1 cellular context compared by ENCODE assay signal in the genomic region with DNA sequence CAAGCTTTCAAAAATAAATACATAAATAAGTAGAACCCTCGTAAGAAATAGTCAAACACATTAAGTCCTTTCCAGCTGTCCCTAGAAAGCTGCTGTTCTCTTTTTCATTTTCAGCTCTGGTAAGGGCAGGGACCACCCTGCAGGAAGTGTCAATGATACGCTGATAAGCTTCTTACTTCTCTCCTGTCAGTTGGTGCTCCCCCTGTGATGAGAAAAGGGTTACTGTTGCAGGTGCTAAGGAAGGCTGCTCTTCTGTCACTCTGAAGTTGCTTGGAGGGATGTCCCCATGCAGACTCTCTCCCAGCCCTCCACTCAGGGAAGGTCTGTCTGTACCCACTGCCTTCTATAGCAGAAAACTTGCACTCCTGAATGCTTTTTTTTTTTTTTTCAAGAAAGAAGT.
TF ChIP-seq lines count a peak whose summit lies in the region.

No MANE protein-coding gene starts in this region.

TF ChIP-seq in K562, 482 proteins besides CTCF, POLR2A, EP300 and RAD21 (continued from another document and continues in another):
- TF ChIP-seq GABPA (tag; conservative IDR thresholded peaks at IDR 0.05; ENCODE audit: low read depth), result no peak
- no peak for TF ChIP-seq ZC3H4 (CRISPR knock-in tag; IDR thresholded peaks at IDR 0.05; ENCODE audit: borderline replicate concordance)
- no peak for TF ChIP-seq SIRT6 (IDR thresholded peaks at IDR 0.05; ENCODE audit: low read depth, low read length)
- TF ChIP-seq, protein P1, sequence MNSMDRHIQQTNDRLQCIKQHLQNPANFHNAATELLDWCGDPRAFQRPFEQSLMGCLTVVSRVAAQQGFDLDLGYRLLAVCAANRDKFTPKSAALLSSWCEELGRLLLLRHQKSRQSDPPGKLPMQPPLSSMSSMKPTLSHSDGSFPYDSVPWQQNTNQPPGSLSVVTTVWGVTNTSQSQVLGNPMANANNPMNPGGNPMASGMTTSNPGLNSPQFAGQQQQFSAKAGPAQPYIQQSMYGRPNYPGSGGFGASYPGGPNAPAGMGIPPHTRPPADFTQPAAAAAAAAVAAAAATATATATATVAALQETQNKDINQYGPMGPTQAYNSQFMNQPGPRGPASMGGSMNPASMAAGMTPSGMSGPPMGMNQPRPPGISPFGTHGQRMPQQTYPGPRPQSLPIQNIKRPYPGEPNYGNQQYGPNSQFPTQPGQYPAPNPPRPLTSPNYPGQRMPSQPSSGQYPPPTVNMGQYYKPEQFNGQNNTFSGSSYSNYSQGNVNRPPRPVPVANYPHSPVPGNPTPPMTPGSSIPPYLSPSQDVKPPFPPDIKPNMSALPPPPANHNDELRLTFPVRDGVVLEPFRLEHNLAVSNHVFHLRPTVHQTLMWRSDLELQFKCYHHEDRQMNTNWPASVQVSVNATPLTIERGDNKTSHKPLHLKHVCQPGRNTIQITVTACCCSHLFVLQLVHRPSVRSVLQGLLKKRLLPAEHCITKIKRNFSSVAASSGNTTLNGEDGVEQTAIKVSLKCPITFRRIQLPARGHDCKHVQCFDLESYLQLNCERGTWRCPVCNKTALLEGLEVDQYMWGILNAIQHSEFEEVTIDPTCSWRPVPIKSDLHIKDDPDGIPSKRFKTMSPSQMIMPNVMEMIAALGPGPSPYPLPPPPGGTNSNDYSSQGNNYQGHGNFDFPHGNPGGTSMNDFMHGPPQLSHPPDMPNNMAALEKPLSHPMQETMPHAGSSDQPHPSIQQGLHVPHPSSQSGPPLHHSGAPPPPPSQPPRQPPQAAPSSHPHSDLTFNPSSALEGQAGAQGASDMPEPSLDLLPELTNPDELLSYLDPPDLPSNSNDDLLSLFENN (IDR thresholded peaks at IDR 0.05; ENCODE audit: low read depth in 2 of 2, low read length in 2 of 2), result no peak
- no peak for TF ChIP-seq ZNF347 (CRISPR knock-in tag; IDR thresholded peaks at IDR 0.05; ENCODE audit: low read depth)
- no peak for TF ChIP-seq MCM7 (IDR thresholded peaks at IDR 0.05)
- 0 out of 2 replicates have a peak, but pooled peaks have one; percentile 11 for TF ChIP-seq ETV1 (tag; conservative IDR thresholded peaks at IDR 0.05; ENCODE audit: low read depth)
- no peak for TF ChIP-seq YBX1 (IDR thresholded peaks at IDR 0.05)
- no peak for TF ChIP-seq CCAR2 (IDR thresholded peaks at IDR 0.05; ENCODE audit: low read depth, low read length)
- TF ChIP-seq RBM17 (IDR thresholded peaks at IDR 0.05; ENCODE audit: borderline replicate concordance, low read depth, low read length), result no peak
- TF ChIP-seq MECOM (CRISPR knock-in tag; IDR thresholded peaks at IDR 0.05), result peak; percentile 25; the same call in 1 of the 2 replicates
- TF ChIP-seq ZNF766 (CRISPR knock-in tag; conservative IDR thresholded peaks at IDR 0.05), result 0 out of 2 replicates have a peak, but pooled peaks have one; percentile 21
- no peak for TF ChIP-seq FOXK2 (conservative IDR thresholded peaks at IDR 0.05 in 1 of 2, IDR thresholded peaks at IDR 0.05 in 1 of 2; ENCODE audit: low read depth in 2 of 2)
- TF ChIP-seq CBFA2T2 (conservative IDR thresholded peaks at IDR 0.05), result no peak
- peak in 1 of 2 experiments; percentile 22; a peak in 1 of 4 replicates for TF ChIP-seq MAZ (CRISPR knock-in tag; conservative IDR thresholded peaks at IDR 0.05 in 1 of 2, IDR thresholded peaks at IDR 0.05 in 1 of 2)
- TF ChIP-seq NR4A1 (CRISPR knock-in tag; IDR thresholded peaks at IDR 0.05), result no peak
- TF ChIP-seq NR4A1 (tag; IDR thresholded peaks at IDR 0.05), result no peak
- TF ChIP-seq DDX20 (tag; IDR thresholded peaks at IDR 0.05; ENCODE audit: low read depth), result no peak
- no peak for TF ChIP-seq NUFIP1 (IDR thresholded peaks at IDR 0.05; ENCODE audit: partially characterized antibody)
- TF ChIP-seq ARID1B (IDR thresholded peaks at IDR 0.05), result peak; percentile 21; the same call in 1 of the 2 replicates
- TF ChIP-seq, protein P2, sequence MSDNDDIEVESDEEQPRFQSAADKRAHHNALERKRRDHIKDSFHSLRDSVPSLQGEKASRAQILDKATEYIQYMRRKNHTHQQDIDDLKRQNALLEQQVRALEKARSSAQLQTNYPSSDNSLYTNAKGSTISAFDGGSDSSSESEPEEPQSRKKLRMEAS (CRISPR knock-in tag; IDR thresholded peaks at IDR 0.05), result no peak
- no peak for TF ChIP-seq TAL1 (IDR thresholded peaks at IDR 0.05)
- TF ChIP-seq ZNF174 (CRISPR knock-in tag; IDR thresholded peaks at IDR 0.05), result no peak
- TF ChIP-seq SRSF1 (IDR thresholded peaks at IDR 0.05; ENCODE audit: low read depth, low read length), result no peak
- 0 out of 2 replicates have a peak, but pooled peaks have one; percentile 42 for TF ChIP-seq SOX6 (IDR thresholded peaks at IDR 0.05)
- no peak for TF ChIP-seq POLR2B (IDR thresholded peaks at IDR 0.05; ENCODE audit: low read depth, partially characterized antibody)
- TF ChIP-seq ZNF717 (CRISPR knock-in tag; IDR thresholded peaks at IDR 0.05), result no peak
- no peak for TF ChIP-seq RNF2 (IDR thresholded peaks at IDR 0.05)
- no peak for TF ChIP-seq SIX5 (IDR thresholded peaks at IDR 0.05; ENCODE audit: borderline replicate concordance in 1 of 2, insufficient read depth in 1 of 2, low read depth in 1 of 2, low read length in 2 of 2)
- no peak for TF ChIP-seq KDM5B (IDR thresholded peaks at IDR 0.05; ENCODE audit: insufficient replicate concordance, low read depth, low read length)
- TF ChIP-seq PML (IDR thresholded peaks at IDR 0.05; ENCODE audit: low read length), result no peak
- TF ChIP-seq NFIX (CRISPR knock-in tag; IDR thresholded peaks at IDR 0.05; ENCODE audit: low read depth), result no peak
- TF ChIP-seq ZNF408 (CRISPR knock-in tag; IDR thresholded peaks at IDR 0.05; ENCODE audit: low read depth), result no peak
- TF ChIP-seq FOXP1 (CRISPR knock-in tag; IDR thresholded peaks at IDR 0.05), result no peak
- peak; percentile 25; the same call in 1 of the 2 replicates for TF ChIP-seq ZEB2 (IDR thresholded peaks at IDR 0.05)
- TF ChIP-seq ESRRA (IDR thresholded peaks at IDR 0.05; ENCODE audit: borderline replicate concordance, low read depth), result no peak
- TF ChIP-seq, protein P3, sequence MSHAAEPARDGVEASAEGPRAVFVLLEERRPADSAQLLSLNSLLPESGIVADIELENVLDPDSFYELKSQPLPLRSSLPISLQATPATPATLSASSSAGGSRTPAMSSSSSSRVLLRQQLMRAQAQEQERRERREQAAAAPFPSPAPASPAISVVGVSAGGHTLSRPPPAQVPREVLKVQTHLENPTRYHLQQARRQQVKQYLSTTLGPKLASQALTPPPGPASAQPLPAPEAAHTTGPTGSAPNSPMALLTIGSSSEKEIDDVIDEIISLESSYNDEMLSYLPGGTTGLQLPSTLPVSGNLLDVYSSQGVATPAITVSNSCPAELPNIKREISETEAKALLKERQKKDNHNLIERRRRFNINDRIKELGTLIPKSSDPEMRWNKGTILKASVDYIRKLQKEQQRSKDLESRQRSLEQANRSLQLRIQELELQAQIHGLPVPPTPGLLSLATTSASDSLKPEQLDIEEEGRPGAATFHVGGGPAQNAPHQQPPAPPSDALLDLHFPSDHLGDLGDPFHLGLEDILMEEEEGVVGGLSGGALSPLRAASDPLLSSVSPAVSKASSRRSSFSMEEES (CRISPR knock-in tag; IDR thresholded peaks at IDR 0.05), result no peak
- TF ChIP-seq, protein P4, sequence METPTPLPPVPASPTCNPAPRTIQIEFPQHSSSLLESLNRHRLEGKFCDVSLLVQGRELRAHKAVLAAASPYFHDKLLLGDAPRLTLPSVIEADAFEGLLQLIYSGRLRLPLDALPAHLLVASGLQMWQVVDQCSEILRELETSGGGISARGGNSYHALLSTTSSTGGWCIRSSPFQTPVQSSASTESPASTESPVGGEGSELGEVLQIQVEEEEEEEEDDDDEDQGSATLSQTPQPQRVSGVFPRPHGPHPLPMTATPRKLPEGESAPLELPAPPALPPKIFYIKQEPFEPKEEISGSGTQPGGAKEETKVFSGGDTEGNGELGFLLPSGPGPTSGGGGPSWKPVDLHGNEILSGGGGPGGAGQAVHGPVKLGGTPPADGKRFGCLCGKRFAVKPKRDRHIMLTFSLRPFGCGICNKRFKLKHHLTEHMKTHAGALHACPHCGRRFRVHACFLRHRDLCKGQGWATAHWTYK (CRISPR knock-in tag; IDR thresholded peaks at IDR 0.05), result no peak
- no peak for TF ChIP-seq CSDE1 (IDR thresholded peaks at IDR 0.05)
- peak; percentile 12; the same call in 1 of the 2 replicates for TF ChIP-seq JUND (IDR thresholded peaks at IDR 0.05; ENCODE audit: borderline replicate concordance, low read depth, low read length)
- no peak for TF ChIP-seq JUND (tag; IDR thresholded peaks at IDR 0.05; ENCODE audit: borderline replicate concordance, low read depth, low read length)
- TF ChIP-seq SAP30 (IDR thresholded peaks at IDR 0.05; ENCODE audit: borderline replicate concordance, insufficient read depth, low read depth, low read length, poor library complexity, severe bottlenecking), result no peak
- no peak for TF ChIP-seq TEAD1 (CRISPR knock-in tag; IDR thresholded peaks at IDR 0.05)
- no peak for TF ChIP-seq ZNF778 (CRISPR knock-in tag; IDR thresholded peaks at IDR 0.05)
- peak; percentile 44; the same call in 1 of the 2 replicates for TF ChIP-seq SMARCA4 (IDR thresholded peaks at IDR 0.05)
- TF ChIP-seq, protein P5, sequence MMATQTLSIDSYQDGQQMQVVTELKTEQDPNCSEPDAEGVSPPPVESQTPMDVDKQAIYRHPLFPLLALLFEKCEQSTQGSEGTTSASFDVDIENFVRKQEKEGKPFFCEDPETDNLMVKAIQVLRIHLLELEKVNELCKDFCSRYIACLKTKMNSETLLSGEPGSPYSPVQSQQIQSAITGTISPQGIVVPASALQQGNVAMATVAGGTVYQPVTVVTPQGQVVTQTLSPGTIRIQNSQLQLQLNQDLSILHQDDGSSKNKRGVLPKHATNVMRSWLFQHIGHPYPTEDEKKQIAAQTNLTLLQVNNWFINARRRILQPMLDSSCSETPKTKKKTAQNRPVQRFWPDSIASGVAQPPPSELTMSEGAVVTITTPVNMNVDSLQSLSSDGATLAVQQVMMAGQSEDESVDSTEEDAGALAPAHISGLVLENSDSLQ (IDR thresholded peaks at IDR 0.05), result peak; percentile 70
- TF ChIP-seq, protein P6, sequence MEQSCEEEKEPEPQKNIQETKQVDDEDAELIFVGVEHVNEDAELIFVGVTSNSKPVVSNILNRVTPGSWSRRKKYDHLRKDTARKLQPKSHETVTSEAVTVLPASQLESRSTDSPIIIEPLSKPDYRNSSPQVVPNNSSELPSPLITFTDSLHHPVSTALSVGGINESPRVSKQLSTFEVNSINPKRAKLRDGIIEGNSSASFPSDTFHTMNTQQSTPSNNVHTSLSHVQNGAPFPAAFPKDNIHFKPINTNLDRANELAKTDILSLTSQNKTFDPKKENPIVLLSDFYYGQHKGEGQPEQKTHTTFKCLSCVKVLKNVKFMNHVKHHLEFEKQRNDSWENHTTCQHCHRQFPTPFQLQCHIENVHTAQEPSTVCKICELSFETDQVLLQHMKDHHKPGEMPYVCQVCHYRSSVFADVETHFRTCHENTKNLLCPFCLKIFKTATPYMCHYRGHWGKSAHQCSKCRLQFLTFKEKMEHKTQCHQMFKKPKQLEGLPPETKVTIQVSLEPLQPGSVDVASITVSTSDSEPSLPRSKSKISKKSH (CRISPR knock-in tag; IDR thresholded peaks at IDR 0.05), result no peak
- peak; percentile 8; the same call in 1 of the 2 replicates for TF ChIP-seq TEAD4 (IDR thresholded peaks at IDR 0.05; ENCODE audit: low read length)
- no peak for TF ChIP-seq TEAD4 (CRISPR knock-in tag; IDR thresholded peaks at IDR 0.05; ENCODE audit: borderline replicate concordance)
- no peak for TF ChIP-seq ZNF57 (CRISPR knock-in tag; IDR thresholded peaks at IDR 0.05)
- peak; percentile 60; the same call in 1 of the 2 replicates for TF ChIP-seq ZNF263 (CRISPR knock-in tag; IDR thresholded peaks at IDR 0.05; ENCODE audit: borderline replicate concordance)
- TF ChIP-seq POU5F1 (IDR thresholded peaks at IDR 0.05; ENCODE audit: borderline replicate concordance, low read depth, low read length, partially characterized antibody), result no peak
- 0 out of 2 replicates have a peak, but pooled peaks have one; percentile 39 for TF ChIP-seq RBFOX2 (IDR thresholded peaks at IDR 0.05; ENCODE audit: low read depth, low read length)
- no peak for TF ChIP-seq ESRRB (CRISPR knock-in tag; IDR thresholded peaks at IDR 0.05; ENCODE audit: borderline replicate concordance)
- TF ChIP-seq RFX5 (IDR thresholded peaks at IDR 0.05; ENCODE audit: low read depth, low read length), result no peak
- TF ChIP-seq FIP1L1 (IDR thresholded peaks at IDR 0.05; ENCODE audit: low read depth, low read length, poor library complexity, severe bottlenecking), result no peak
- peak in 1 of 2 experiments; percentile 40; a peak in 1 of 4 replicates for TF ChIP-seq SRF (CRISPR knock-in tag; IDR thresholded peaks at IDR 0.05)
- TF ChIP-seq SAFB (IDR thresholded peaks at IDR 0.05; ENCODE audit: borderline replicate concordance, low read depth, low read length), result no peak
- TF ChIP-seq ZKSCAN3 (CRISPR knock-in tag; IDR thresholded peaks at IDR 0.05), result no peak
- TF ChIP-seq, protein P7, sequence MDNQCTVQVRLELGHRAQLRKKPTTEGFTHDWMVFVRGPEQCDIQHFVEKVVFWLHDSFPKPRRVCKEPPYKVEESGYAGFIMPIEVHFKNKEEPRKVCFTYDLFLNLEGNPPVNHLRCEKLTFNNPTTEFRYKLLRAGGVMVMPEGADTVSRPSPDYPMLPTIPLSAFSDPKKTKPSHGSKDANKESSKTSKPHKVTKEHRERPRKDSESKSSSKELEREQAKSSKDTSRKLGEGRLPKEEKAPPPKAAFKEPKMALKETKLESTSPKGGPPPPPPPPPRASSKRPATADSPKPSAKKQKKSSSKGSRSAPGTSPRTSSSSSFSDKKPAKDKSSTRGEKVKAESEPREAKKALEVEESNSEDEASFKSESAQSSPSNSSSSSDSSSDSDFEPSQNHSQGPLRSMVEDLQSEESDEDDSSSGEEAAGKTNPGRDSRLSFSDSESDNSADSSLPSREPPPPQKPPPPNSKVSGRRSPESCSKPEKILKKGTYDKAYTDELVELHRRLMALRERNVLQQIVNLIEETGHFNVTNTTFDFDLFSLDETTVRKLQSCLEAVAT (IDR thresholded peaks at IDR 0.05), result no peak
- no peak for TF ChIP-seq SMARCA5 (IDR thresholded peaks at IDR 0.05)
